In genomic region chr12:48183091-48183875, GRCh38 we compare ENCODE assay signal across 8 cellular contexts. TPM values are rescaled to one million over a fixed set of nuclear protein-coding genes. Genes with fewer than 3 reads are reported as not detected.
DNase-seq lines count a peak whose midpoint lies in the region; ATAC-seq lines count a peak whose summit lies in the region.

Gene CCDC184 (plus strand): TSS chr12:48183644. CDS start chr12:48184123, 479 bp downstream.

- H3K4me3 ChIP-seq in BLaER1, result peak within 1 kb of the TSS; percentile 84
- H3K4me3 ChIP-seq in mucosa of stomach (ENCODE audit: low read length), result peak within 1 kb of the TSS; percentile 47

- no peaks in the 10 kb centered on the region for H4K20me1 ChIP-seq in BLaER1

- no peaks in the 10 kb centered on the region for H3K9me3 ChIP-seq in BLaER1
- H3K9me3 ChIP-seq in mucosa of stomach (ENCODE audit: control insufficient read depth, low read length), result no peaks in the 10 kb centered on the region

- peak within 1 kb of the TSS; percentile 92 for H3K4me2 ChIP-seq in BLaER1

- H3K4me1 ChIP-seq in BLaER1, result peaks cover 46% of the 10 kb centered on the region
- H3K4me1 ChIP-seq in mucosa of stomach (ENCODE audit: control insufficient read depth, insufficient read depth, low read length), result peaks cover 8% of the 10 kb centered on the region

- peak; percentile 32 for DNase-seq in NOMO-1 treated with dmso at 0.1 percent for 144 hours (lab: John Stamatoyannopoulos, UW; ENCODE audit: unreplicated experiment)
- peak; percentile 81 for DNase-seq in activated T-cell treated with anti-CD3 and anti-CD28 coated beads, Interleukin-2, amount 50 U/mL, for 1 hour
- DNase-seq in stimulated activated CD8-positive, alpha-beta memory T cell treated with anti-CD3 and anti-CD28 coated beads, Interleukin-7, amount 100 ng/mL, for 24 hours (ENCODE audit: low read depth), result peak; percentile 32

- no peak within 1 kb of the TSS for H3K27ac ChIP-seq in BLaER1

- peak; percentile 56 for ATAC-seq in GM19324 (IDR thresholded peaks at IDR 0.05; ENCODE audit: low FRiP score, unreplicated experiment)
- ATAC-seq in HG03460 (IDR thresholded peaks at IDR 0.05; ENCODE audit: unreplicated experiment), result peak; percentile 73
- ATAC-seq in esophagus mucosa, result peak; percentile 59

- H3K9ac ChIP-seq in BLaER1, result peak within 1 kb of the TSS; percentile 58; the same call in 1 of the 2 replicates
- peak within 1 kb of the TSS; percentile 54 for H3K9ac ChIP-seq in mucosa of stomach (ENCODE audit: low read length)

- H3K27me3 ChIP-seq in BLaER1 (peaks cover 31% of the 10 kb centered on the region), mucosa of stomach (ENCODE audit: control insufficient read depth, insufficient read depth, low read length) (peaks cover 49% of the 10 kb centered on the region)

- H3K36me3 ChIP-seq in BLaER1 (no peaks in the 10 kb centered on the region), mucosa of stomach (ENCODE audit: control insufficient read depth, insufficient read depth, low read length) (no peaks in the 10 kb centered on the region)

RNA-seq across cellular contexts. Expression of gene CCDC184, which starts in this region (rescaled TPM):
- total RNA-seq in esophagus mucosa, result 0.20 TPM

Comparison
In these comparisons a context has a peak if more than half of its experiments do, and no peak if none do; other contexts are left out.
1. Peak in ATAC-seq in esophagus mucosa; RNA of the gene not detected or under 1 TPM.